ENCODE assay signal across 21 cellular contexts in genomic region chr11:110859240-110859835, GRCh38.
A peak's percentile ranks its signal among the peaks of the same experiment; 100 is the strongest.
DNase-seq lines count a peak whose midpoint lies in the region; ATAC-seq and TF ChIP-seq lines count a peak whose summit lies in the region.
"Had no signal": no experiment of that assay in that cellular context is flagged by ENCODE, and none has a peak within 500 bp of the region (broad histone marks: within the 10 kb centered on the region; RNA-seq: fewer than 3 reads in every experiment).

No MANE protein-coding gene starts in this region.

- TF ChIP-seq CTCF in breast epithelium (IDR thresholded peaks at IDR 0.05): no peak
- TF ChIP-seq CTCF in mammary epithelial cell (conservative IDR thresholded peaks at IDR 0.05 in 1 of 2, IDR thresholded peaks at IDR 0.05 in 1 of 2; ENCODE audit: extremely low read depth in 1 of 2, insufficient read depth in 1 of 2, low read depth in 1 of 2, low read length in 2 of 2): no peak
- TF ChIP-seq CTCF in fibroblast of villous mesenchyme (IDR thresholded peaks at IDR 0.05; ENCODE audit: insufficient read depth, low read depth, low read length): no peak
- TF ChIP-seq CTCF in nephron progenitor cell (IDR thresholded peaks at IDR 0.05): no peak
- TF ChIP-seq CTCF in lower leg skin (IDR thresholded peaks at IDR 0.05): no peak

- H3K9me3 Mint-ChIP-seq in nephron progenitor cell: no peaks in the 10 kb centered on the region
- no peaks in the 10 kb centered on the region for H3K9me3 Mint-ChIP-seq in activated CD8-positive, alpha-beta memory T cell treated with anti-CD3 and anti-CD28 coated beads, Interleukin-2, amount 10 ng/mL, durations not matched to agents 7 days and 5 days (ENCODE audit: low read depth)
- H3K9me3 Mint-ChIP-seq: CD4-positive, alpha-beta T cell had no signal

- peak overlapping the region; percentile 43 for H3K27ac Mint-ChIP-seq in nephron progenitor cell
- H3K27ac Mint-ChIP-seq in activated CD8-positive, alpha-beta memory T cell treated with anti-CD3 and anti-CD28 coated beads, Interleukin-2, amount 10 ng/mL, durations not matched to agents 7 days and 5 days: no peak overlapping the region
- H3K27ac Mint-ChIP-seq: CD4-positive, alpha-beta T cell had no signal

- DNase-seq in breast epithelium (ENCODE audit: low spot score in 2 of 2): no peak
- DNase-seq in mammary epithelial cell: no peak
- DNase-seq in fibroblast of villous mesenchyme (ENCODE audit: low read depth): peak; percentile 50
- DNase-seq in nephron progenitor cell: no peak
- no peak for DNase-seq in activated CD4-positive, CD25-positive, alpha-beta regulatory T cell treated with anti-CD3 and anti-CD28 coated beads, Interleukin-2, amount 50 U/mL, for 72 hours
- no peak for DNase-seq in stimulated activated CD4-positive, alpha-beta T cell treated with anti-CD3 and anti-CD28 coated beads, Interleukin-2, amount 100 ng/mL, for 24 hours
- DNase-seq in lower leg skin (ENCODE audit: low spot score in 2 of 2): no peak
- DNase-seq in activated CD8-positive, alpha-beta memory T cell treated with anti-CD3 and anti-CD28 coated beads, Interleukin-2, amount 10 ng/mL, durations not matched to agents 7 days and 5 days: no peak
- DNase-seq: ACHN; CD4-positive, alpha-beta T cell; COR-L47; DMS 273 treated with DMSO at 0.1 percent for 48 hours; MV-4-11; NCI-H1105 treated with DMSO at 0.1 percent for 48 hours; NCI-H2029 treated with DMSO at 0.1 percent for 48 hours; NCI-H345; NCI-H524; SHP77 had no signal

- no peak for ATAC-seq in activated CD8-positive, alpha-beta memory T cell treated with anti-CD3 and anti-CD28 coated beads, Interleukin-2, amount 10 ng/mL, durations not matched to agents 7 days and 5 days
- ATAC-seq: HCT116 had no signal

- no TSS peak for BruUV-seq in mammary epithelial cell (replicated peaks; lab: Mats Ljungman, UMichigan)

- in situ Hi-C loops in mammary epithelial cell (cut with MboI; ENCODE audit: low sequenced_read_pairs in 2 of 2): no loop called here

- no peaks in the 10 kb centered on the region for H3K27me3 ChIP-seq in breast epithelium
- peaks cover 6% of the 10 kb centered on the region for H3K27me3 ChIP-seq in mammary epithelial cell (ENCODE audit: insufficient read depth, low read length)
- H3K27me3 ChIP-seq: BLaER1 had no signal

- no peaks in the 10 kb centered on the region for H4K20me1 ChIP-seq in mammary epithelial cell (ENCODE audit: insufficient read depth, low read length)
- H4K20me1 ChIP-seq: BLaER1 had no signal

- no peak overlapping the region for H2AFZ ChIP-seq in mammary epithelial cell (ENCODE audit: low read depth, low read length)

- H3K9ac ChIP-seq in mammary epithelial cell (ENCODE audit: insufficient read depth, low read length): no peak overlapping the region
- H3K9ac ChIP-seq: BLaER1 had no signal

- H3K4me1 ChIP-seq in breast epithelium: no peaks in the 10 kb centered on the region
- no peaks in the 10 kb centered on the region for H3K4me1 ChIP-seq in mammary epithelial cell (ENCODE audit: insufficient read depth, low read length)

- H3K4me2 ChIP-seq in mammary epithelial cell (ENCODE audit: insufficient read depth, low read depth, low read length): no peak overlapping the region

- intact Hi-C loops in breast epithelium (cut with DNase I; ENCODE audit: low total_unique reads) (no loop called here), mammary epithelial cell (cut with micrococcal nuclease) (no loop called here), lower leg skin (cut with DNase I; ENCODE audit: low total_unique reads) (no loop called here)

- WGBS in mammary epithelial cell (ENCODE audit: low coverage, missing lambda C conversion rate): 78% methylated on average over 5 of the region's 5 CpGs
- 84 to 91% methylated on average over 5 of the region's 5 CpGs for WGBS in lower leg skin, 2 donors

- CTCF ChIA-PET in mammary epithelial cell (lab: Charles Lee; ENCODE audit: low non-redundant PET): no interaction called here
- CTCF ChIA-PET in activated CD8-positive, alpha-beta memory T cell treated with anti-CD3 and anti-CD28 coated beads, Interleukin-2, amount 10 ng/mL, durations not matched to agents 7 days and 5 days (lab: Charles Lee): no interaction called here

- H3K9me3 ChIP-seq in breast epithelium (no peaks in the 10 kb centered on the region), mammary epithelial cell (replicated peaks; ENCODE audit: insufficient read depth, low read length) (no peaks in the 10 kb centered on the region)

- H3K36me3 Mint-ChIP-seq in nephron progenitor cell (ENCODE audit: low read depth): no peaks in the 10 kb centered on the region
- no peaks in the 10 kb centered on the region for H3K36me3 Mint-ChIP-seq in activated CD8-positive, alpha-beta memory T cell treated with anti-CD3 and anti-CD28 coated beads, Interleukin-2, amount 10 ng/mL, durations not matched to agents 7 days and 5 days

- no peak for TF ChIP-seq POLR2A in breast epithelium (IDR thresholded peaks at IDR 0.05)
- TF ChIP-seq POLR2A in lower leg skin (IDR thresholded peaks at IDR 0.05): no peak

- H3K27ac ChIP-seq in breast epithelium: peak overlapping the region; percentile 19 to 21
- H3K27ac ChIP-seq in mammary epithelial cell (ENCODE audit: insufficient read depth, low read depth, low read length): no peak overlapping the region
- H3K27ac ChIP-seq: 22Rv1, BLaER1 had no signal

- no peaks in the 10 kb centered on the region for H3K36me3 ChIP-seq in breast epithelium
- no peaks in the 10 kb centered on the region for H3K36me3 ChIP-seq in mammary epithelial cell (ENCODE audit: insufficient read depth, low read length)
- H3K36me3 ChIP-seq: BLaER1 had no signal

- dilution Hi-C loops in mammary epithelial cell (cut with HindIII; ENCODE audit: low sequenced_read_pairs): no loop called here

- H3K4me1 Mint-ChIP-seq in nephron progenitor cell: peaks cover 40% of the 10 kb centered on the region
- no peaks in the 10 kb centered on the region for H3K4me1 Mint-ChIP-seq in activated CD8-positive, alpha-beta memory T cell treated with anti-CD3 and anti-CD28 coated beads, Interleukin-2, amount 10 ng/mL, durations not matched to agents 7 days and 5 days

- H3K4me3 ChIP-seq in breast epithelium (no peak overlapping the region), mammary epithelial cell (replicated peaks in 1 of 3; ENCODE audit: insufficient read depth in 1 of 3, low read depth in 2 of 3, low read length in 3 of 3) (no peak overlapping the region), fibroblast of villous mesenchyme (ENCODE audit: low read depth, low read length) (no peak overlapping the region), lower leg skin (ENCODE audit: low read depth, poor library complexity, severe bottlenecking) (no peak overlapping the region)
- H3K4me3 ChIP-seq: BLaER1 had no signal

- no peak overlapping the region for H3K4me3 Mint-ChIP-seq in nephron progenitor cell
- no peak overlapping the region for H3K4me3 Mint-ChIP-seq in activated CD8-positive, alpha-beta memory T cell treated with anti-CD3 and anti-CD28 coated beads, Interleukin-2, amount 10 ng/mL, durations not matched to agents 7 days and 5 days
- H3K4me3 Mint-ChIP-seq: CD4-positive, alpha-beta T cell had no signal

- H3K79me2 ChIP-seq in mammary epithelial cell (ENCODE audit: insufficient read depth, low read length): no peaks in the 10 kb centered on the region

- no peaks in the 10 kb centered on the region for H3K27me3 Mint-ChIP-seq in nephron progenitor cell (ENCODE audit: low read depth, poor library complexity)
- H3K27me3 Mint-ChIP-seq in activated CD8-positive, alpha-beta memory T cell treated with anti-CD3 and anti-CD28 coated beads, Interleukin-2, amount 10 ng/mL, durations not matched to agents 7 days and 5 days: peaks cover 10% of the 10 kb centered on the region
- H3K27me3 Mint-ChIP-seq: CD4-positive, alpha-beta T cell had no signal
